10 cellular contexts compared by ENCODE assay signal in the genomic region with DNA sequence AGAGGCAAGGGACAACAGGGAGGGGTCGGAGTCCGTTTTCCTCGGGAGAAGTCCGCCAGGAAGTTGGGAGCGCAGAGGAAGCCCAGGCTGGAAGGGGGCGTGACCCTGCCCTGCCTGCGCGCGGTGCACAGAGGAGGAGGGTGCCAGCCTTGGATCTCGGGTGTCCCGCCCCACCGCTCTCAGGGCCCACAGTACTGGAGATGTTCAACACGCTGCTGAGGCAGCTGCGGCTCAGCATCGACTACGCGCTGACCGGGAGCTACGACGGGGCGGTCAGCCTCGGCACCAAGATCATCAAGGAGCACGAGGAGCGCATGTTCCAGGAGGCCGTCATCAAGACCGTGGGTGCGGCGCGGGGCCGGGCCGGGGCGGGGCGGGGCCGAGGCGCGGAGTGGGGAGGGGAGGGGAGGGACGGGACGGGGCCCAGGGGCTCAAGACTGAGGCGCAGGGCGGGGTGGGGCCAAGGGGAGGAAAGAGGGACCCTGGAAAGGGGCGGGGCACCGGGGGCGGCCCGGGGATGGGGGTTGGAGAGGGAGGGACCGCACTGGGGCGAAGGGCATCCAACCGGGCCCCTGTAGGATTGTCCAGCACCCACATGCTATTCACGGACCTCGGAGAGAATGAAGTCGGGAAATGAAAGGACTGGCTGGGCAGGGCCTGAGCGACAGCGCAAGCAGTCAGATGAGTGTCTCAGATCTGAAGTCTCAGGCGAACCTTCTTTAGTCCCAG. TPM values are rescaled to one million over a fixed set of nuclear protein-coding genes. Genes with fewer than 3 reads are reported as not detected.
DNase-seq lines count a peak whose midpoint lies in the region; ATAC-seq and TF ChIP-seq lines count a peak whose summit lies in the region.
"Had no signal": no experiment of that assay in that cellular context is flagged by ENCODE, and none has a peak within 500 bp of the region (broad histone marks: within the 10 kb centered on the region; RNA-seq: fewer than 3 reads in every experiment).

No MANE protein-coding gene starts in this region.

- peaks cover 12% of the 10 kb centered on the region for H3K4me1 Mint-ChIP-seq in CD8-positive, alpha-beta T cell (ENCODE audit: low read depth)
- peaks cover 6% of the 10 kb centered on the region for H3K4me1 Mint-ChIP-seq in activated CD8-positive, alpha-beta memory T cell treated with anti-CD3 and anti-CD28 coated beads, Interleukin-2, amount 10 ng/mL, durations not matched to agents 7 days and 5 days

- intact Hi-C loops in CD8-positive, alpha-beta T cell (cut with DNase I, micrococcal nuclease): no loop called here
- intact Hi-C loops in tibial artery (cut with DNase I; ENCODE audit: low total_unique reads): loop anchor here (5.0 to 10.0 kb wide), 2 partner anchors 89 to 727 kb away; a partner anchor contains a TSS

- H3K36me3 Mint-ChIP-seq in CD8-positive, alpha-beta T cell: no peaks in the 10 kb centered on the region
- H3K36me3 Mint-ChIP-seq in activated CD8-positive, alpha-beta memory T cell treated with anti-CD3 and anti-CD28 coated beads, Interleukin-2, amount 10 ng/mL, durations not matched to agents 7 days and 5 days: no peaks in the 10 kb centered on the region

- H3K79me2 ChIP-seq in trophoblast cell (ENCODE audit: control insufficient read depth, insufficient read depth, low read length, poor library complexity): no peaks in the 10 kb centered on the region

- no peak for TF ChIP-seq CTCF in CD8-positive, alpha-beta T cell (IDR thresholded peaks at IDR 0.05)
- TF ChIP-seq CTCF in fibroblast of pulmonary artery (IDR thresholded peaks at IDR 0.05; ENCODE audit: low read length, missing control alignments) (no peak), tibial artery (IDR thresholded peaks at IDR 0.05) (no peak)

- H2AK5ac ChIP-seq in trophoblast cell (ENCODE audit: low read length): no peak overlapping the region

- H3K9me3 Mint-ChIP-seq in CD8-positive, alpha-beta T cell: no peaks in the 10 kb centered on the region
- H3K9me3 Mint-ChIP-seq in activated CD8-positive, alpha-beta memory T cell treated with anti-CD3 and anti-CD28 coated beads, Interleukin-2, amount 10 ng/mL, durations not matched to agents 7 days and 5 days (ENCODE audit: low read depth): no peaks in the 10 kb centered on the region

- POLR2A ChIA-PET in CD8-positive, alpha-beta T cell (lab: Charles Lee): interaction anchor here (1.2 kb wide), 1 partner anchor 157 kb away, joined by 3 read pairs; no protein-coding TSS in a partner anchor

- no peak overlapping the region for H3K9ac ChIP-seq in trophoblast cell (ENCODE audit: low read length)

- H3K4me3 ChIP-seq in CD8-positive, alpha-beta T cell (ENCODE audit: low read depth, low read length): no peak overlapping the region
- H3K4me3 ChIP-seq in fibroblast of pulmonary artery (replicated peaks; ENCODE audit: low read depth, low read length) (no peak overlapping the region), trophoblast cell (ENCODE audit: low read depth, low read length) (no peak overlapping the region), tibial artery (peak overlapping the region in 1 of 2 donors; percentile 39)

- no peak overlapping the region for H4K91ac ChIP-seq in trophoblast cell (ENCODE audit: low read depth, low read length)

- peak in 1 of 7 experiments; percentile 27 for DNase-seq in CD8-positive, alpha-beta T cell
- DNase-seq in activated CD8-positive, alpha-beta memory T cell treated with anti-CD3 and anti-CD28 coated beads, Interleukin-2, amount 10 ng/mL, durations not matched to agents 7 days and 5 days: no peak
- DNase-seq in fibroblast of pulmonary artery (ENCODE audit: low read depth) (peak; percentile 6), trophoblast cell (no peak), HuH-7.5 (ENCODE audit: low spot score) (no peak), amygdala (lab: John Stamatoyannopoulos, UW) (no peak), tibial artery (no peak)
- DNase-seq: EL, NCI-H1417 treated with DMSO at 0.1 percent for 48 hours had no signal

- H2BK120ac ChIP-seq in trophoblast cell (ENCODE audit: insufficient read depth, low read length, poor library complexity): no peak overlapping the region

- peaks cover 18% of the 10 kb centered on the region for H3K27me3 ChIP-seq in CD8-positive, alpha-beta T cell (ENCODE audit: insufficient read depth, low read length)
- no peaks in the 10 kb centered on the region for H3K27me3 ChIP-seq in trophoblast cell (ENCODE audit: insufficient read depth, low read length)
- H3K27me3 ChIP-seq in tibial artery: peaks cover 0 to 27% of the 10 kb centered on the region in 2 donors

- no peak overlapping the region for H2BK5ac ChIP-seq in trophoblast cell (ENCODE audit: low read depth, low read length, poor library complexity)

- WGBS in trophoblast cell (ENCODE audit: extremely low coverage, insufficient coverage, insufficient read length): no CpG with 5 or more reads among the region's 53 CpGs

- no peak overlapping the region for H3K27ac ChIP-seq in CD8-positive, alpha-beta T cell (ENCODE audit: low read depth, low read length)
- H3K27ac ChIP-seq in trophoblast cell (ENCODE audit: low read depth, low read length): no peak overlapping the region
- H3K27ac ChIP-seq in tibial artery: no peak overlapping the region

- H4K12ac ChIP-seq in trophoblast cell (ENCODE audit: low read depth, low read length): no peak overlapping the region

- H3K14ac ChIP-seq in trophoblast cell (ENCODE audit: low read length): no peak overlapping the region

- CTCF ChIA-PET in CD8-positive, alpha-beta T cell (lab: Charles Lee): interaction anchor here (1.1 to 3.3 kb wide), 2 partner anchors 156 to 157 kb away, joined by 3 to 38 read pairs; no protein-coding TSS in a partner anchor
- CTCF ChIA-PET in activated CD8-positive, alpha-beta memory T cell treated with anti-CD3 and anti-CD28 coated beads, Interleukin-2, amount 10 ng/mL, durations not matched to agents 7 days and 5 days (lab: Charles Lee): interaction anchor here (0.7 to 13.2 kb wide), 3 partner anchors 64 to 722 kb away, joined by 3 to 170 read pairs (median 6); no protein-coding TSS in a partner anchor

- peak overlapping the region; percentile 58 for H3K4me2 ChIP-seq in trophoblast cell (ENCODE audit: low read length)

- H3K36me3 ChIP-seq in CD8-positive, alpha-beta T cell (ENCODE audit: insufficient read depth, low read length): no peaks in the 10 kb centered on the region
- H3K36me3 ChIP-seq in trophoblast cell (ENCODE audit: control insufficient read depth in 1 of 2, insufficient read depth in 2 of 2, low read length in 2 of 2) (no peaks in the 10 kb centered on the region), tibial artery (no peaks in the 10 kb centered on the region)

- peaks cover 48% of the 10 kb centered on the region for H3K27me3 Mint-ChIP-seq in CD8-positive, alpha-beta T cell (ENCODE audit: low read depth)
- peaks cover 67% of the 10 kb centered on the region for H3K27me3 Mint-ChIP-seq in activated CD8-positive, alpha-beta memory T cell treated with anti-CD3 and anti-CD28 coated beads, Interleukin-2, amount 10 ng/mL, durations not matched to agents 7 days and 5 days

- peak overlapping the region; percentile 35 for H2AFZ ChIP-seq in trophoblast cell (ENCODE audit: insufficient read depth, low read length, poor library complexity)

- H4K8ac ChIP-seq in trophoblast cell (ENCODE audit: low read depth, low read length): no peak overlapping the region

- H3K18ac ChIP-seq in trophoblast cell (ENCODE audit: low read length): no peak overlapping the region

- no peak overlapping the region for H3K27ac Mint-ChIP-seq in CD8-positive, alpha-beta T cell
- H3K27ac Mint-ChIP-seq in activated CD8-positive, alpha-beta memory T cell treated with anti-CD3 and anti-CD28 coated beads, Interleukin-2, amount 10 ng/mL, durations not matched to agents 7 days and 5 days: no peak overlapping the region

- peak overlapping the region; percentile 77 for H3K4me3 Mint-ChIP-seq in CD8-positive, alpha-beta T cell
- no peak overlapping the region for H3K4me3 Mint-ChIP-seq in activated CD8-positive, alpha-beta memory T cell treated with anti-CD3 and anti-CD28 coated beads, Interleukin-2, amount 10 ng/mL, durations not matched to agents 7 days and 5 days

- peak; percentile 34 for ATAC-seq in CD8-positive, alpha-beta T cell
- ATAC-seq in activated CD8-positive, alpha-beta memory T cell treated with anti-CD3 and anti-CD28 coated beads, Interleukin-2, amount 10 ng/mL, durations not matched to agents 7 days and 5 days: peak; percentile 23
- no peak for ATAC-seq in HG03520 (IDR thresholded peaks at IDR 0.05; ENCODE audit: unreplicated experiment)

- no peak overlapping the region for H3K4ac ChIP-seq in trophoblast cell (ENCODE audit: low read depth, low read length)

- no peak overlapping the region for H3K23ac ChIP-seq in trophoblast cell (ENCODE audit: low read length)

- H3K4me1 ChIP-seq in CD8-positive, alpha-beta T cell (ENCODE audit: insufficient read depth, low read length): no peaks in the 10 kb centered on the region
- H3K4me1 ChIP-seq in trophoblast cell (ENCODE audit: control insufficient read depth in 1 of 2, insufficient read depth in 2 of 2, low read length in 2 of 2) (peaks cover 0 to 8% of the 10 kb centered on the region in 2 experiments), tibial artery (peaks cover 0 to 11% (median 4%) of the 10 kb centered on the region in 4 donors)

- H2BK12ac ChIP-seq in trophoblast cell (ENCODE audit: low read length): no peak overlapping the region

- no peaks in the 10 kb centered on the region for H3K79me1 ChIP-seq in trophoblast cell (ENCODE audit: low read length)

- H3K9me3 ChIP-seq in CD8-positive, alpha-beta T cell (ENCODE audit: low read length): no peaks in the 10 kb centered on the region
- peaks cover 7% of the 10 kb centered on the region for H3K9me3 ChIP-seq in trophoblast cell (ENCODE audit: insufficient read depth, low read depth, low read length)
- no peaks in the 10 kb centered on the region for H3K9me3 ChIP-seq in tibial artery

RNA-seq across cellular contexts. Expression of a gene that starts 36.6 kb away (rescaled TPM):
- total RNA-seq in CD8-positive, alpha-beta T cell: 1 to 10 TPM; 3.0 to 3.2 TPM
- total RNA-seq in activated CD8-positive, alpha-beta memory T cell treated with anti-CD3 and anti-CD28 coated beads, Interleukin-2, amount 10 ng/mL, durations not matched to agents 7 days and 5 days: 1 to 10 TPM; 4.3 to 4.6 TPM
- polyA plus RNA-seq in trophoblast cell (2013): 1.0 TPM in 2 replicates
